1 cellular context compared by ENCODE assay signal in genomic region chr17:73192894-73193701, GRCh38.
A peak's percentile ranks its signal among the peaks of the same experiment; 100 is the strongest.
TF ChIP-seq lines count a peak whose summit lies in the region.

COG1 (plus strand) TSS chr17:73193055; CDS start chr17:73193070, 15 bp downstream.

TF ChIP-seq in HepG2, 621 proteins besides CTCF, POLR2A, EP300 and RAD21 (continued from another document and continues in another):
- TF ChIP-seq ZNF646 (CRISPR knock-in tag; IDR thresholded peaks at IDR 0.05) (no peak), HOMEZ (CRISPR knock-in tag; IDR thresholded peaks at IDR 0.05; ENCODE audit: low read depth) (0 out of 2 replicates have a peak, but pooled peaks have one; percentile 19), FOXM1 (CRISPR knock-in tag; IDR thresholded peaks at IDR 0.05) (no peak), POGK (CRISPR knock-in tag; conservative IDR thresholded peaks at IDR 0.05) (no peak), ZFY (CRISPR knock-in tag; IDR thresholded peaks at IDR 0.05) (peak; percentile 94), SP2 (CRISPR knock-in tag; IDR thresholded peaks at IDR 0.05) (peak; percentile 59), HMGXB4 (CRISPR knock-in tag; IDR thresholded peaks at IDR 0.05; ENCODE audit: borderline replicate concordance in 1 of 2, low read depth in 1 of 2) (peak; percentile 14 to 91; a peak in 2 of 4 replicates), TRIM24 (CRISPR knock-in tag; IDR thresholded peaks at IDR 0.05) (no peak), PITX1 (CRISPR knock-in tag; IDR thresholded peaks at IDR 0.05) (no peak), NR3C1 (CRISPR knock-in tag; IDR thresholded peaks at IDR 0.05) (no peak), ZNF710 (CRISPR knock-in tag; IDR thresholded peaks at IDR 0.05; ENCODE audit: borderline replicate concordance) (peak; percentile 80), STAT6 (CRISPR knock-in tag; IDR thresholded peaks at IDR 0.05; ENCODE audit: borderline replicate concordance) (peak; percentile 36; the same call in 1 of the 2 replicates), ZNF264 (CRISPR knock-in tag; IDR thresholded peaks at IDR 0.05) (no peak), IRF9 (CRISPR knock-in tag; IDR thresholded peaks at IDR 0.05; ENCODE audit: borderline replicate concordance) (peak; percentile 74; the same call in 1 of the 2 replicates), MTA1 (CRISPR knock-in tag; IDR thresholded peaks at IDR 0.05; ENCODE audit: borderline replicate concordance) (peak; percentile 51; the same call in 1 of the 2 replicates), TFDP2 (CRISPR knock-in tag; IDR thresholded peaks at IDR 0.05) (no peak), HINFP (CRISPR knock-in tag; IDR thresholded peaks at IDR 0.05; ENCODE audit: low read depth) (no peak; the same call in 1 of the 2 replicates), ZNF558 (CRISPR knock-in tag; IDR thresholded peaks at IDR 0.05; ENCODE audit: borderline replicate concordance) (0 out of 2 replicates have a peak, but pooled peaks have one; percentile 80), ZNF557 (CRISPR knock-in tag; IDR thresholded peaks at IDR 0.05) (no peak), ZMAT5 (CRISPR knock-in tag; IDR thresholded peaks at IDR 0.05; ENCODE audit: borderline replicate concordance, low read depth) (no peak), ZFP37 (CRISPR knock-in tag; IDR thresholded peaks at IDR 0.05; ENCODE audit: borderline replicate concordance) (no peak), DPF2 (CRISPR knock-in tag; IDR thresholded peaks at IDR 0.05; ENCODE audit: borderline replicate concordance, low read depth) (no peak)
